ENCODE assay signal across 1 cellular context in the genomic region with DNA sequence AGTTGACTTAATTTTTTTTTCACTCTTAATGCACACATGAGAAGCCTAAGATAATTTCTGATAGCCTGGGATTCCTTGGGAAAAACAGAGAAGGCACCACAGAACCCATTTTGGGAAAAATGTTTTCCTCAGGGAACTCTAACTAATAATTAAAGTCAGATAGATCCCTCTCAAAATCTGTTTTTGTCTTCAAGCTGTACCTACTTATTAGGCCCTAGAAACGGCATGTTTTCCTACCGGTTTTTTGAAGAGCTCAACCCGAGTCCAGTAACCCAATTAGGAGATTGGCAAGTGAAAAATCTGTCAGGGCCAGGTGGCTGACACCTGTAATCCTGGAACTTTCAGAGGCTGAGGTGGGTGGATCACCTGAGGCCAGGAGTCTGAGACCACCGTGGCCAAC.
TF ChIP-seq lines count a peak whose summit lies in the region.

No MANE protein-coding gene starts in this region.

TF ChIP-seq in HepG2, 621 proteins besides CTCF, POLR2A, EP300 and RAD21:
- TF ChIP-seq ISL2 (CRISPR knock-in tag; IDR thresholded peaks at IDR 0.05), result no peak
- peak; percentile 53 for TF ChIP-seq ZFP36 (IDR thresholded peaks at IDR 0.05; ENCODE audit: borderline replicate concordance, low read depth, low read length, partially characterized antibody)
